Comparison of ENCODE assay signal across 32 cellular contexts in genomic region chr3:142925140-142925539, GRCh38. TPM values are rescaled to one million over a fixed set of nuclear protein-coding genes. Genes with fewer than 3 reads are reported as not detected.
"Had no signal": no experiment of that assay in that cellular context is flagged by ENCODE, and none has a peak within 500 bp of the region (broad histone marks: within the 10 kb centered on the region; RNA-seq: fewer than 3 reads in every experiment).

No MANE protein-coding gene starts in this region.

- H3K27ac Mint-ChIP-seq: activated CD4-positive, alpha-beta memory T cell treated with anti-CD3 and anti-CD28 coated beads for 36 hours; activated CD4-positive, alpha-beta T cell treated with anti-CD3 and anti-CD28 coated beads, Interleukin-2, amount 10 ng/mL, durations not matched to agents 24 days and 14 days; activated naive CD4-positive, alpha-beta T cell treated with anti-CD3 and anti-CD28 coated beads for 36 hours; activated naive CD8-positive, alpha-beta T cell treated with anti-CD3 and anti-CD28 coated beads for 36 hours; activated T-helper 1 cell treated with anti-CD3 and anti-CD28 coated beads, Interleukin-12 subunit alpha, Interleukin-12 subunit beta, Interleukin-2, Interleukin-4 antibody, amounts not matched to agents 30 ng/mL and 10 ng/mL and 1 ng/mL, durations not matched to agents 14 hours and 24 hours and 36 hours; endodermal cell; natural killer cell; neural progenitor cell; T-helper 17 cell had no signal

- H3K4me3 Mint-ChIP-seq: activated CD4-positive, alpha-beta memory T cell treated with anti-CD3 and anti-CD28 coated beads for 36 hours; activated CD4-positive, alpha-beta T cell treated with anti-CD3 and anti-CD28 coated beads, Interleukin-2, amount 10 ng/mL, durations not matched to agents 24 days and 14 days; activated naive CD4-positive, alpha-beta T cell treated with anti-CD3 and anti-CD28 coated beads for 36 hours; activated naive CD8-positive, alpha-beta T cell treated with anti-CD3 and anti-CD28 coated beads for 36 hours; activated T-helper 1 cell treated with anti-CD3 and anti-CD28 coated beads, Interleukin-12 subunit alpha, Interleukin-12 subunit beta, Interleukin-2, Interleukin-4 antibody, amounts not matched to agents 30 ng/mL and 10 ng/mL and 1 ng/mL, durations not matched to agents 14 hours and 24 hours and 36 hours; endodermal cell; natural killer cell; neural progenitor cell; T-helper 17 cell had no signal

- H3K4me1 Mint-ChIP-seq: activated CD4-positive, alpha-beta T cell treated with anti-CD3 and anti-CD28 coated beads, Interleukin-2, amount 10 ng/mL, durations not matched to agents 24 days and 14 days; activated naive CD8-positive, alpha-beta T cell treated with anti-CD3 and anti-CD28 coated beads for 36 hours; natural killer cell; neural progenitor cell; T-helper 17 cell had no signal

- H3K4me3 ChIP-seq: adrenal gland, gastroesophageal sphincter, hepatocyte, neural progenitor cell, skin epidermis, testis, transverse colon had no signal

- H3K9ac ChIP-seq: neural progenitor cell had no signal

- H3K79me2 ChIP-seq: hepatocyte had no signal

- H3K4me2 ChIP-seq: hepatocyte, neural progenitor cell had no signal

- H3K4me1 ChIP-seq: adrenal gland, gastroesophageal sphincter, neural progenitor cell, testis had no signal

- H3K9me3 Mint-ChIP-seq: activated CD4-positive, alpha-beta memory T cell treated with anti-CD3 and anti-CD28 coated beads for 36 hours; activated CD4-positive, alpha-beta T cell treated with anti-CD3 and anti-CD28 coated beads, Interleukin-2, amount 10 ng/mL, durations not matched to agents 24 days and 14 days; activated naive CD4-positive, alpha-beta T cell treated with anti-CD3 and anti-CD28 coated beads for 36 hours; activated T-helper 1 cell treated with anti-CD3 and anti-CD28 coated beads, Interleukin-12 subunit alpha, Interleukin-12 subunit beta, Interleukin-2, Interleukin-4 antibody, amounts not matched to agents 30 ng/mL and 10 ng/mL and 1 ng/mL, durations not matched to agents 14 hours and 24 hours and 36 hours; natural killer cell had no signal

- DNase-seq: activated CD4-positive, alpha-beta memory T cell treated with anti-CD3 and anti-CD28 coated beads for 36 hours; activated CD4-positive, alpha-beta T cell treated with anti-CD3 and anti-CD28 coated beads, Interleukin-2, amount 10 ng/mL, durations not matched to agents 24 days and 14 days; activated CD8-positive, alpha-beta memory T cell treated with anti-CD3 and anti-CD28 coated beads, Interleukin-2, amount 50 U/mL, for 4 hours; activated effector memory CD4-positive, alpha-beta T cell treated with anti-CD3 and anti-CD28 coated beads, Interleukin-2, amount 50 U/mL, for 16 hours; activated naive CD4-positive, alpha-beta T cell treated with anti-CD3 and anti-CD28 coated beads for 36 hours; activated naive CD8-positive, alpha-beta T cell treated with anti-CD3 and anti-CD28 coated beads for 36 hours; activated T-cell treated with anti-CD3 and anti-CD28 coated beads, Interleukin-2, amount 50 U/mL, for 1 hour; adrenal gland; aorta; brain microvascular endothelial cell; central memory CD4-positive, alpha-beta T cell; endodermal cell; kidney; left colon; natural killer cell; posterior cingulate gyrus; stimulated activated CD4-positive, alpha-beta T cell treated with anti-CD3 and anti-CD28 coated beads, Interleukin-12 subunit alpha, Interleukin-12 subunit beta, amount 100 ng/mL, for 4 hours; stimulated activated CD4-positive, alpha-beta T cell treated with anti-CD3 and anti-CD28 coated beads, Interleukin-4, amount 100 ng/mL, for 1 hour; stimulated activated naive CD8-positive, alpha-beta T cell treated with anti-CD3 and anti-CD28 coated beads, Interleukin-15, Interleukin-2, amounts not matched to agents 100 U/mL and 50 U/mL, for 24 hours; T-helper 17 cell; T1000; testis; transverse colon; WERI-Rb-1 had no signal

- H3K36me3 ChIP-seq: adrenal gland, brain microvascular endothelial cell, gastroesophageal sphincter, neural progenitor cell, transverse colon, WERI-Rb-1 had no signal

- H3K27me3 ChIP-seq: adrenal gland, brain microvascular endothelial cell, hepatocyte, neural progenitor cell, testis, transverse colon had no signal

- H3K9me3 ChIP-seq: adrenal gland, testis had no signal

- H3K27ac ChIP-seq: adrenal gland, brain microvascular endothelial cell, gastroesophageal sphincter, hepatocyte, neural progenitor cell, skin epidermis, testis, transverse colon, WERI-Rb-1 had no signal

- ATAC-seq: activated CD4-positive, CD25-positive, alpha-beta regulatory T cell treated with anti-CD3 and anti-CD28 coated beads, Interleukin-2, amount 50 U/mL, for 24 hours; gastroesophageal sphincter; left colon; natural killer cell; sciatic nerve; stimulated activated naive CD8-positive, alpha-beta T cell treated with anti-CD3 and anti-CD28 coated beads, Interleukin-15, Interleukin-2, amounts not matched to agents 100 U/mL and 50 U/mL, for 24 hours; T-helper 17 cell had no signal

- H2AFZ ChIP-seq: hepatocyte, neural progenitor cell had no signal

- H3K36me3 Mint-ChIP-seq: activated CD4-positive, alpha-beta memory T cell treated with anti-CD3 and anti-CD28 coated beads for 36 hours; natural killer cell had no signal

RNA-seq across cellular contexts. Expression of gene PCOLCE2, which starts 36.3 kb away (rescaled TPM):
- total RNA-seq: activated T-helper 1 cell treated with anti-CD3 and anti-CD28 coated beads, Interleukin-12 subunit alpha, Interleukin-12 subunit beta, Interleukin-2, Interleukin-4 antibody, amounts not matched to agents 30 ng/mL and 10 ng/mL and 1 ng/mL, durations not matched to agents 14 hours and 24 hours and 36 hours; natural killer cell; T-helper 17 cell had no signal

RNA-seq across cellular contexts. Expression of gene PAQR9, which starts 38.3 kb away (rescaled TPM):
- total RNA-seq: activated CD4-positive, alpha-beta memory T cell treated with anti-CD3 and anti-CD28 coated beads for 36 hours; activated CD4-positive, alpha-beta T cell treated with anti-CD3 and anti-CD28 coated beads, Interleukin-2, amount 10 ng/mL, durations not matched to agents 24 days and 14 days; activated CD8-positive, alpha-beta memory T cell treated with anti-CD3 and anti-CD28 coated beads for 36 hours; activated naive CD4-positive, alpha-beta T cell treated with anti-CD3 and anti-CD28 coated beads for 36 hours; activated naive CD8-positive, alpha-beta T cell treated with anti-CD3 and anti-CD28 coated beads for 36 hours; activated T-helper 1 cell treated with anti-CD3 and anti-CD28 coated beads, Interleukin-12 subunit alpha, Interleukin-12 subunit beta, Interleukin-2, Interleukin-4 antibody, amounts not matched to agents 30 ng/mL and 10 ng/mL and 1 ng/mL, durations not matched to agents 14 hours and 24 hours and 36 hours; aorta; gastroesophageal sphincter; left colon; natural killer cell; T-helper 17 cell; transverse colon had no signal
- polyA plus RNA-seq: aorta had no signal
